Comparison of ENCODE assay signal across 8 cellular contexts in genomic region chr2:179265082-179265575, GRCh38.
DNase-seq lines count a peak whose midpoint lies in the region; ATAC-seq and TF ChIP-seq lines count a peak whose summit lies in the region.

No MANE protein-coding gene starts in this region.

- DNase-seq in RWPE1 (ENCODE audit: low spot score), result no peak
- no peak for DNase-seq in epithelial cell of prostate (ENCODE audit: low read depth, low spot score)
- DNase-seq in nephron progenitor cell, result no peak
- no peak for DNase-seq in GM20000 (ENCODE audit: low spot score)

- peaks cover 11% of the 10 kb centered on the region for H3K36me3 Mint-ChIP-seq in nephron progenitor cell (ENCODE audit: low read depth)

- H3K9me3 Mint-ChIP-seq in nephron progenitor cell, result no peaks in the 10 kb centered on the region

- H3K4me1 Mint-ChIP-seq in nephron progenitor cell, result peaks cover 22% of the 10 kb centered on the region

- peaks cover 12% of the 10 kb centered on the region for H3K27me3 Mint-ChIP-seq in nephron progenitor cell (ENCODE audit: low read depth, poor library complexity)

- H3K27ac ChIP-seq in RWPE1, result peak overlapping the region; percentile 75
- H3K27ac ChIP-seq in epithelial cell of prostate, result peak overlapping the region; percentile 71

- peak overlapping the region; percentile 74 for H3K27ac Mint-ChIP-seq in nephron progenitor cell

- no peak for TF ChIP-seq CTCF in RWPE1 (conservative IDR thresholded peaks at IDR 0.05; ENCODE audit: low read depth)
- no peak for TF ChIP-seq CTCF in nephron progenitor cell (IDR thresholded peaks at IDR 0.05)
- TF ChIP-seq CTCF in GM20000 (IDR thresholded peaks at IDR 0.05; ENCODE audit: extremely low read depth, missing control alignments), result no peak

- H3K4me3 ChIP-seq in GM08714 (ENCODE audit: low read length), result peak overlapping the region; percentile 90; the same call in 1 of the 2 replicates

- CTCF ChIA-PET in RWPE1 (lab: Yijun Ruan, JAX), result no interaction called here

- POLR2A ChIA-PET in RWPE1 (lab: Yijun Ruan, JAX; ENCODE audit: low non-redundant PET), result no interaction called here

- ATAC-seq in HG03565 (IDR thresholded peaks at IDR 0.05; ENCODE audit: unreplicated experiment) (no peak), HG02973 (IDR thresholded peaks at IDR 0.05; ENCODE audit: unreplicated experiment) (no peak), HG02981 (IDR thresholded peaks at IDR 0.05; ENCODE audit: unreplicated experiment) (no peak)

- H3K4me3 Mint-ChIP-seq in nephron progenitor cell, result peak overlapping the region; percentile 73
